ENCODE assay signal across 8 cellular contexts in genomic region chr10:132331259-132331955, GRCh38. TPM values are rescaled to one million over a fixed set of nuclear protein-coding genes. Genes with fewer than 3 reads are reported as not detected.
DNase-seq lines count a peak whose midpoint lies in the region; ATAC-seq and TF ChIP-seq lines count a peak whose summit lies in the region.

No MANE protein-coding gene starts in this region.

- peak overlapping the region; percentile 65 for H3K27ac ChIP-seq in AG04450 (ENCODE audit: low read depth, low read length)
- peak overlapping the region; percentile 62 to 80 for H3K27ac ChIP-seq in SK-N-SH (ENCODE audit: low read depth in 2 of 2, low read length in 1 of 2)

- H3K4me3 ChIP-seq in AG04450 (ENCODE audit: low read depth, low read length) (peak overlapping the region; percentile 93), SK-N-SH (ENCODE audit: low read depth in 2 of 2, low read length in 1 of 2) (peak overlapping the region; percentile 81 to 91), fibroblast of villous mesenchyme (ENCODE audit: low read depth, low read length) (peak overlapping the region; percentile 80)

- H3K27me3 ChIP-seq in AG04450 (ENCODE audit: control insufficient read depth, insufficient read depth, low read length): no peaks in the 10 kb centered on the region
- no peaks in the 10 kb centered on the region for H3K27me3 ChIP-seq in SK-N-SH (ENCODE audit: insufficient read depth)

- CTCF ChIA-PET in AG04450 (lab: Charles Lee): interaction anchor here (0.7 kb wide), 1 partner anchor 317 kb away, joined by 5 read pairs; no protein-coding TSS in a partner anchor
- CTCF ChIA-PET in SK-N-SH (lab: Yijun Ruan, JAX): interaction anchor here (1.2 kb wide), 1 partner anchor 109 kb away, joined by 3 read pairs; no protein-coding TSS in a partner anchor

- no peak for TF ChIP-seq RAD21 in SK-N-SH (IDR thresholded peaks at IDR 0.05; ENCODE audit: low read length)

- TF ChIP-seq CTCF in AG04450 (IDR thresholded peaks at IDR 0.05; ENCODE audit: low read depth, low read length) (no peak), SK-N-SH (IDR thresholded peaks at IDR 0.05) (no peak), fibroblast of villous mesenchyme (IDR thresholded peaks at IDR 0.05; ENCODE audit: insufficient read depth, low read depth, low read length) (no peak)

- H3K79me2 ChIP-seq in SK-N-SH (ENCODE audit: insufficient read depth): peaks cover 61% of the 10 kb centered on the region

- H3K9me2 ChIP-seq in SK-N-SH: no peaks in the 10 kb centered on the region

- peak overlapping the region; percentile 93 for H3K9ac ChIP-seq in SK-N-SH

- ATAC-seq in GM18861 (IDR thresholded peaks at IDR 0.05; ENCODE audit: unreplicated experiment) (peak; percentile 30), HG03060 (IDR thresholded peaks at IDR 0.05; ENCODE audit: low read depth, unreplicated experiment) (peak; percentile 2)

- no peaks in the 10 kb centered on the region; the same call in 1 of the 2 replicates for H3K9me3 ChIP-seq in AG04450 (ENCODE audit: control insufficient read depth, insufficient read depth, low read length)
- no peaks in the 10 kb centered on the region for H3K9me3 ChIP-seq in SK-N-SH

- POLR2A ChIA-PET in AG04450 (lab: Yijun Ruan, JAX): no interaction called here
- POLR2A ChIA-PET in SK-N-SH (lab: Yijun Ruan, JAX): no interaction called here

- peaks cover 12 to 22% of the 10 kb centered on the region in 2 experiments for H3K36me3 ChIP-seq in SK-N-SH (replicated peaks in 1 of 2; ENCODE audit: control insufficient read depth in 1 of 2, insufficient read depth in 2 of 2, low read length in 1 of 2)

- peak overlapping the region; percentile 54; the same call in 1 of the 2 replicates for H2AFZ ChIP-seq in SK-N-SH (ENCODE audit: low read depth)

- no peak for TF ChIP-seq EP300 in SK-N-SH (IDR thresholded peaks at IDR 0.05; ENCODE audit: borderline replicate concordance in 1 of 2, low read depth in 1 of 2, low read length in 1 of 2)

- WGBS in SK-N-SH (ENCODE audit: low lambda C conversion rate): under 1% methylated on average over 14 of the region's 47 CpGs

- H3K4me1 ChIP-seq in SK-N-SH (ENCODE audit: control insufficient read depth in 1 of 2, insufficient read depth in 2 of 2, low read depth in 1 of 2, low read length in 1 of 2): peaks cover 0 to 31% of the 10 kb centered on the region in 2 experiments; a peak in 3 of 4 replicates

- peak overlapping the region; percentile 91 for H3K4me2 ChIP-seq in SK-N-SH

- H3F3A ChIP-seq in SK-N-SH (replicated peaks; ENCODE audit: insufficient read depth): peaks cover 7% of the 10 kb centered on the region

- no peaks in the 10 kb centered on the region for H4K20me1 ChIP-seq in SK-N-SH (ENCODE audit: insufficient read depth)

- DNase-seq in AG04450 (ENCODE audit: low read depth, low spot score) (no peak), SK-N-SH (no peak), fibroblast of villous mesenchyme (ENCODE audit: low read depth) (no peak), putamen (ENCODE audit: low spot score) (peak; percentile 37), NCI-H1436 treated with DMSO at 0.1 percent for 48 hours (lab: John Stamatoyannopoulos, UW) (no peak)
- DNase-seq in stimulated activated CD4-positive, alpha-beta T cell treated with anti-CD3 and anti-CD28 coated beads, Interleukin-4, amount 100 ng/mL, for 1 hour: no peak

TF ChIP-seq in SK-N-SH, 30 proteins besides CTCF, POLR2A, EP300 and RAD21:
- no peak for TF ChIP-seq TCF12 (IDR thresholded peaks at IDR 0.05)
- peak; percentile 66; the same call in 1 of the 2 replicates for TF ChIP-seq POLR2AphosphoS5 (IDR thresholded peaks at IDR 0.05; ENCODE audit: low read depth, low read length)
TF ChIP-seq in SK-N-SH: peak in this region for 1.

RNA-seq across cellular contexts. Expression of gene LRRC27, which starts 0.6 kb away (rescaled TPM):
- polyA plus RNA-seq in AG04450 (2011; rRNA removed): 9.2 and 12.9 TPM in 2 replicates
- polyA minus RNA-seq in AG04450 (2011; rRNA and poly(A)+ RNA removed): 5.0 and 6.8 TPM in 2 replicates
- polyA plus RNA-seq in SK-N-SH (2012; rRNA removed): 10.0 and 11.2 TPM in 2 replicates
- 7.4 and 7.6 TPM in 2 replicates for polyA plus RNA-seq in SK-N-SH (2012; cell fraction: cytosol; rRNA removed)
- polyA plus RNA-seq in SK-N-SH (2012; cell fraction: nucleus; rRNA removed): 44.8 and 57.8 TPM in 2 replicates
- 6.0 and 11.0 TPM in 2 replicates for total RNA-seq in fibroblast of villous mesenchyme

RNA-seq across cellular contexts. Expression of gene STK32C, which starts 23.7 kb away (rescaled TPM):
- polyA plus RNA-seq in AG04450 (2011; rRNA removed) (5.0 and 5.3 TPM in 2 replicates), SK-N-SH (2012; rRNA removed) (27.0 and 27.8 TPM in 2 replicates)
- 4.3 and 6.5 TPM in 2 replicates for polyA minus RNA-seq in AG04450 (2011; rRNA and poly(A)+ RNA removed)
- 20.1 and 23.8 TPM in 2 replicates for polyA plus RNA-seq in SK-N-SH (2012; cell fraction: cytosol; rRNA removed)
- 21.1 and 30.0 TPM in 2 replicates for polyA plus RNA-seq in SK-N-SH (2012; cell fraction: nucleus; rRNA removed)
- 8.6 and 11.9 TPM in 2 replicates for total RNA-seq in fibroblast of villous mesenchyme
